ENCODE assay signal across 25 cellular contexts in the genomic region with DNA sequence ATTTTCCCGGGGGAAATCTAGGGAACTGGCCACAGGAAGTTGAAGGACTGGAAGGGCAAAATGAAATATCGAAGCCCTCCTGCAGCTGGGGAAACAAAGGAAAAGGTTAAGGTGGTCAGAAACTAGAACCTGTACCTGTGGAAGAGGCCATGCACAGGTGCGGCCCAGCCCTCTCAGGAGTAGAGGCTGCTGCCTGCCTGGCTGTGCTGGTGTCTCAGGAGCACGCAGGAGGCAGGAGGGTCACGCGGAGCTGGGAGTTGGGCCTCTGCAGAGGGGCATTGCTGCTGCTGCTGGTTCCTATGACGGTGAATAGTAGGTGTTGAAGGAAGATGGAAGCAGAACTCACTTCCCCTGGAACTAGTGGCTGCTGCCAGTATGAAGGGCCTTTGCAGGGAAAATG.
DNase-seq lines count a peak whose midpoint lies in the region; ATAC-seq, FAIRE-seq and TF ChIP-seq lines count a peak whose summit lies in the region.
"Had no signal": no experiment of that assay in that cellular context is flagged by ENCODE, and none has a peak within 500 bp of the region (broad histone marks: within the 10 kb centered on the region; RNA-seq: fewer than 3 reads in every experiment).

No MANE protein-coding gene starts in this region.

- ATAC-seq in WTC11 (peak; percentile 26; the same call in 1 of the 2 replicates), HG03378 (IDR thresholded peaks at IDR 0.05; ENCODE audit: unreplicated experiment) (no peak)
- ATAC-seq: A549; CD8-positive, alpha-beta T cell; GM12878 had no signal

- no peak overlapping the region for H2BK12ac ChIP-seq in neuronal stem cell (ENCODE audit: low read length)

- POLR2A ChIA-PET in WTC11 (lab: Charles Lee): no interaction called here

- H3K4me3 Mint-ChIP-seq in WTC11: no peak overlapping the region
- H3K4me3 Mint-ChIP-seq in nephron progenitor cell: no peak overlapping the region
- H3K4me3 Mint-ChIP-seq in T-helper 2 cell treated with Interferon-gamma antibody and Interleukin-4, amounts not matched to agents 5 μg/mL and 100 μg/mL, for 36 hours: no peak overlapping the region
- H3K4me3 Mint-ChIP-seq: CD4-positive, CD25-positive, alpha-beta regulatory T cell; CD8-positive, alpha-beta T cell; HFFc6 had no signal

- H3K4me1 ChIP-seq in BLaER1 treated with 17β-estradiol and CSF1 and Interleukin-3, amounts not matched to agents 10 nM and 100 nM: peaks cover 0 to 17% (median 9%) of the 10 kb centered on the region in 10 experiments; a peak in 10 of 20 replicates
- H3K4me1 ChIP-seq in neuronal stem cell (ENCODE audit: control insufficient read depth in 2 of 2, insufficient read depth in 1 of 2, low read depth in 1 of 2, low read length in 2 of 2) (no peaks in the 10 kb centered on the region), kidney (ENCODE audit: control insufficient read depth in 1 of 2, insufficient read depth in 1 of 2, low read depth in 1 of 2, low read length in 2 of 2) (no peaks in the 10 kb centered on the region), transverse colon (no peaks in the 10 kb centered on the region)
- H3K4me1 ChIP-seq: A549, BE2C, Caco-2, HAP-1 had no signal

- CTCF ChIA-PET in WTC11 (lab: Charles Lee): interaction anchor here (0.6 to 1.9 kb wide), 3 partner anchors 101 to 215 kb away, joined by 3 to 6 read pairs (median 4); no protein-coding TSS in a partner anchor

- H2AFZ ChIP-seq in neuronal stem cell (ENCODE audit: low read length): no peak overlapping the region

- H3K23ac ChIP-seq in neuronal stem cell (ENCODE audit: low read depth, low read length, poor library complexity): no peak overlapping the region

- no peak for FAIRE-seq in kidney (lab: Jason Lieb, UNC)
- FAIRE-seq: A549, G401.6, GM12878, H54 had no signal

- H3K9ac ChIP-seq in BLaER1 treated with 17β-estradiol and CSF1 and Interleukin-3, amounts not matched to agents 10 nM and 100 nM: no peak overlapping the region
- H3K9ac ChIP-seq in neuronal stem cell (ENCODE audit: low read depth, low read length, poor library complexity): no peak overlapping the region
- no peak overlapping the region for H3K9ac ChIP-seq in kidney (ENCODE audit: low read length in 2 of 2)

- H2BK5ac ChIP-seq in neuronal stem cell (ENCODE audit: low read length): no peak overlapping the region

- peak overlapping the region; percentile 9 for H3K18ac ChIP-seq in neuronal stem cell (ENCODE audit: low read length)

- H3K9me3 ChIP-seq in BLaER1 treated with 17β-estradiol and CSF1 and Interleukin-3, amounts not matched to agents 10 nM and 100 nM (replicated peaks in 1 of 11): no peaks in the 10 kb centered on the region
- no peaks in the 10 kb centered on the region for H3K9me3 ChIP-seq in neuronal stem cell (replicated peaks in 1 of 2; ENCODE audit: control insufficient read depth in 2 of 2, insufficient read depth in 1 of 2, low read depth in 1 of 2, low read length in 2 of 2)
- H3K9me3 ChIP-seq in kidney (ENCODE audit: control insufficient read depth in 1 of 2, low read length in 2 of 2): no peaks in the 10 kb centered on the region
- no peaks in the 10 kb centered on the region for H3K9me3 ChIP-seq in transverse colon
- H3K9me3 ChIP-seq: A549, Caco-2, HAP-1 had no signal

- no peak for TF ChIP-seq POLR2A in transverse colon (IDR thresholded peaks at IDR 0.05)

- no peak for TF ChIP-seq CTCF in WTC11 (IDR thresholded peaks at IDR 0.05)
- no peak for TF ChIP-seq CTCF in nephron progenitor cell (IDR thresholded peaks at IDR 0.05)
- no peak for TF ChIP-seq CTCF in kidney (IDR thresholded peaks at IDR 0.05; ENCODE audit: borderline replicate concordance, extremely low read depth, insufficient read depth)
- no peak for TF ChIP-seq CTCF in transverse colon (IDR thresholded peaks at IDR 0.05)

- H3K4me3 ChIP-seq in BLaER1 treated with 17β-estradiol and CSF1 and Interleukin-3, amounts not matched to agents 10 nM and 100 nM: no peak overlapping the region
- no peak overlapping the region for H3K4me3 ChIP-seq in neuronal stem cell (ENCODE audit: low read length in 2 of 2)
- no peak overlapping the region for H3K4me3 ChIP-seq in kidney (ENCODE audit: low read length in 2 of 2)
- no peak overlapping the region for H3K4me3 ChIP-seq in transverse colon
- H3K4me3 ChIP-seq: A549, GM12878, HAP-1 had no signal

- DNase-seq in WTC11 (ENCODE audit: low spot score): no peak
- no peak for DNase-seq in nephron progenitor cell
- DNase-seq in neuronal stem cell (ENCODE audit: low spot score): no peak
- DNase-seq in kidney: no peak
- no peak for DNase-seq in transverse colon
- DNase-seq in T-helper 2 cell treated with Interferon-gamma antibody and Interleukin-4, amounts not matched to agents 5 μg/mL and 100 μg/mL, for 36 hours (ENCODE audit: low spot score): no peak
- DNase-seq: 8988T; ACHN; AML-193; BE2C; Caco-2; CD4-positive, CD25-positive, alpha-beta regulatory T cell; CD8-positive, alpha-beta T cell; DMS153; DND-41; GOT3; HFFc6 had no signal

- no peaks in the 10 kb centered on the region for H3K79me1 ChIP-seq in neuronal stem cell (ENCODE audit: low read depth, low read length)

- H2AK5ac ChIP-seq in neuronal stem cell (ENCODE audit: low read depth, low read length): no peak overlapping the region

- WGBS in neuronal stem cell (ENCODE audit: extremely low coverage in 2 of 2, insufficient read length in 2 of 2, insufficient replicate concordance in 1 of 2), 2 donors: no CpG with 5 or more reads among the region's 7 CpGs
- 78 to 84% methylated on average over 6 to 7 of the region's 7 CpGs for WGBS in transverse colon (ENCODE audit: low coverage in 1 of 2), 2 donors

- H4K8ac ChIP-seq in neuronal stem cell (ENCODE audit: low read depth, low read length): no peak overlapping the region

- no peak overlapping the region for H2BK120ac ChIP-seq in neuronal stem cell (ENCODE audit: low read depth, low read length)

- in situ Hi-C loops in transverse colon (cut with MboI; ENCODE audit: low pct_ligation_motif_present in 1 of 4, low pct_unique_long_range_greater_than_20kb in 1 of 4, low sequenced_read_pairs in 3 of 4): no loop called here

- no peak for TF ChIP-seq EP300 in transverse colon (IDR thresholded peaks at IDR 0.05; ENCODE audit: low read depth)

- H3K27ac ChIP-seq in BLaER1 treated with 17β-estradiol and CSF1 and Interleukin-3, amounts not matched to agents 10 nM and 100 nM: no peak overlapping the region
- no peak overlapping the region for H3K27ac ChIP-seq in neuronal stem cell (replicated peaks; ENCODE audit: low read length)
- H3K27ac ChIP-seq in kidney (ENCODE audit: low read depth in 2 of 2, low read length in 2 of 2): no peak overlapping the region
- no peak overlapping the region for H3K27ac ChIP-seq in transverse colon
- H3K27ac ChIP-seq: A549, C4-2B had no signal

- no peaks in the 10 kb centered on the region for H3K27me3 ChIP-seq in BLaER1 treated with 17β-estradiol and CSF1 and Interleukin-3, amounts not matched to agents 10 nM and 100 nM
- H3K27me3 ChIP-seq in neuronal stem cell (ENCODE audit: control insufficient read depth in 3 of 3, insufficient read depth in 3 of 3, low read depth in 1 of 3, low read length in 3 of 3) (no peaks in the 10 kb centered on the region), transverse colon (no peaks in the 10 kb centered on the region)
- H3K27me3 ChIP-seq: BE2C had no signal

- no peaks in the 10 kb centered on the region for H4K20me1 ChIP-seq in BLaER1 treated with 17β-estradiol and CSF1 and Interleukin-3, amounts not matched to agents 10 nM and 100 nM

- no peak overlapping the region for H3K4ac ChIP-seq in neuronal stem cell (ENCODE audit: low read length)

- H4K91ac ChIP-seq in neuronal stem cell (ENCODE audit: low read depth, low read length, poor library complexity): no peak overlapping the region

- no peak overlapping the region for H3K27ac Mint-ChIP-seq in WTC11
- peak overlapping the region; percentile 44 for H3K27ac Mint-ChIP-seq in nephron progenitor cell
- no peak overlapping the region for H3K27ac Mint-ChIP-seq in T-helper 2 cell treated with Interferon-gamma antibody and Interleukin-4, amounts not matched to agents 5 μg/mL and 100 μg/mL, for 36 hours
- H3K27ac Mint-ChIP-seq: CD8-positive, alpha-beta T cell; HFFc6 had no signal

- no peak overlapping the region for H3K14ac ChIP-seq in neuronal stem cell (ENCODE audit: low read length)

- no peaks in the 10 kb centered on the region for H3K27me3 Mint-ChIP-seq in WTC11 (ENCODE audit: low read depth)
- peaks cover 16% of the 10 kb centered on the region for H3K27me3 Mint-ChIP-seq in nephron progenitor cell (ENCODE audit: low read depth, poor library complexity)
- H3K27me3 Mint-ChIP-seq in T-helper 2 cell treated with Interferon-gamma antibody and Interleukin-4, amounts not matched to agents 5 μg/mL and 100 μg/mL, for 36 hours (ENCODE audit: low read depth): no peaks in the 10 kb centered on the region
- H3K27me3 Mint-ChIP-seq: CD4-positive, CD25-positive, alpha-beta regulatory T cell had no signal

- H2BK15ac ChIP-seq in neuronal stem cell (ENCODE audit: low read length): no peak overlapping the region

- no peaks in the 10 kb centered on the region for H3K36me3 Mint-ChIP-seq in WTC11
- H3K36me3 Mint-ChIP-seq in nephron progenitor cell (ENCODE audit: low read depth): no peaks in the 10 kb centered on the region
- H3K36me3 Mint-ChIP-seq in T-helper 2 cell treated with Interferon-gamma antibody and Interleukin-4, amounts not matched to agents 5 μg/mL and 100 μg/mL, for 36 hours (ENCODE audit: low read depth): no peaks in the 10 kb centered on the region
- H3K36me3 Mint-ChIP-seq: CD4-positive, CD25-positive, alpha-beta regulatory T cell; CD8-positive, alpha-beta T cell had no signal

- H3K36me3 ChIP-seq in BLaER1 treated with 17β-estradiol and CSF1 and Interleukin-3, amounts not matched to agents 10 nM and 100 nM: no peaks in the 10 kb centered on the region
- H3K36me3 ChIP-seq in neuronal stem cell (replicated peaks in 1 of 2; ENCODE audit: control insufficient read depth in 2 of 2, insufficient read depth in 2 of 2, low read length in 2 of 2) (no peaks in the 10 kb centered on the region), kidney (ENCODE audit: control insufficient read depth in 1 of 2, insufficient read depth in 2 of 2, low read length in 2 of 2) (no peaks in the 10 kb centered on the region), transverse colon (no peaks in the 10 kb centered on the region)
- H3K36me3 ChIP-seq: BE2C, HAP-1 had no signal

- H3K9me3 Mint-ChIP-seq in WTC11 (no peaks in the 10 kb centered on the region), nephron progenitor cell (no peaks in the 10 kb centered on the region)
- H3K9me3 Mint-ChIP-seq in T-helper 2 cell treated with Interferon-gamma antibody and Interleukin-4, amounts not matched to agents 5 μg/mL and 100 μg/mL, for 36 hours: no peaks in the 10 kb centered on the region
- H3K9me3 Mint-ChIP-seq: CD8-positive, alpha-beta T cell; HFFc6 had no signal

- intact Hi-C loops in kidney (cut with DNase I) (no loop called here), transverse colon (cut with DNase I; ENCODE audit: low total_unique reads) (no loop called here)

- H3K4me2 ChIP-seq in BLaER1 treated with 17β-estradiol and CSF1 and Interleukin-3, amounts not matched to agents 10 nM and 100 nM: peak overlapping the region in 7 of 11 experiments; percentile 1 to 53 (median 25); a peak in 9 of 22 replicates
- H3K4me2 ChIP-seq in neuronal stem cell (ENCODE audit: insufficient read depth, low read length, poor library complexity, severe bottlenecking): no peak overlapping the region
- H3K4me2 ChIP-seq: A549 had no signal

- H3K4me1 Mint-ChIP-seq in WTC11: peaks cover 13% of the 10 kb centered on the region
- H3K4me1 Mint-ChIP-seq in nephron progenitor cell: peaks cover 56% of the 10 kb centered on the region
- H3K4me1 Mint-ChIP-seq in T-helper 2 cell treated with Interferon-gamma antibody and Interleukin-4, amounts not matched to agents 5 μg/mL and 100 μg/mL, for 36 hours (ENCODE audit: low read depth): no peaks in the 10 kb centered on the region
- H3K4me1 Mint-ChIP-seq: CD4-positive, CD25-positive, alpha-beta regulatory T cell had no signal
